In genomic region chr7:138126928-138127327, GRCh38 we compare ENCODE assay signal across 21 cellular contexts. TPM values are rescaled to one million over a fixed set of nuclear protein-coding genes. Genes with fewer than 3 reads are reported as not detected.
A peak's percentile ranks its signal among the peaks of the same experiment; 100 is the strongest.
DNase-seq lines count a peak whose midpoint lies in the region; ATAC-seq, FAIRE-seq and TF ChIP-seq lines count a peak whose summit lies in the region.
"Had no signal": no experiment of that assay in that cellular context is flagged by ENCODE, and none has a peak within 500 bp of the region (broad histone marks: within the 10 kb centered on the region; RNA-seq: fewer than 3 reads in every experiment).

No MANE protein-coding gene starts in this region.

- no peak for TF ChIP-seq CTCF in endodermal cell (conservative IDR thresholded peaks at IDR 0.05)

- no peaks in the 10 kb centered on the region for H3K27me3 ChIP-seq in endodermal cell (ENCODE audit: control insufficient read depth, insufficient read depth, low read length, poor library complexity, severe bottlenecking)
- H3K27me3 ChIP-seq: BLaER1 had no signal

- H3K4me3 Mint-ChIP-seq in endodermal cell (no peak overlapping the region), immature natural killer cell (no peak overlapping the region)
- no peak overlapping the region for H3K4me3 Mint-ChIP-seq in naive thymus-derived CD8-positive, alpha-beta T cell
- H3K4me3 Mint-ChIP-seq: CD4-positive, alpha-beta T cell had no signal

- H3K27ac Mint-ChIP-seq in endodermal cell (no peak overlapping the region), immature natural killer cell (no peak overlapping the region)
- no peak overlapping the region for H3K27ac Mint-ChIP-seq in naive thymus-derived CD8-positive, alpha-beta T cell
- H3K27ac Mint-ChIP-seq: CD4-positive, alpha-beta T cell had no signal

- FAIRE-seq in RCC 7860 (lab: Jason Lieb, UNC) = peak; percentile 85
- FAIRE-seq: D721Med had no signal

- H3K36me3 ChIP-seq in endodermal cell (ENCODE audit: control insufficient read depth, insufficient read depth, low read length) = no peaks in the 10 kb centered on the region
- H3K36me3 ChIP-seq: BLaER1 had no signal

- no peak overlapping the region for H3K27ac ChIP-seq in endodermal cell (ENCODE audit: low read depth, low read length)
- H3K27ac ChIP-seq: BLaER1, HL-60 had no signal

- peak overlapping the region; percentile 15 for H3K4me3 ChIP-seq in endodermal cell (ENCODE audit: low read length)
- H3K4me3 ChIP-seq: BLaER1 had no signal

- no peaks in the 10 kb centered on the region for H3K27me3 Mint-ChIP-seq in endodermal cell (ENCODE audit: insufficient read depth)
- H3K27me3 Mint-ChIP-seq in immature natural killer cell (ENCODE audit: low read depth in 3 of 3) = peaks cover 0 to 2% (median 0%) of the 10 kb centered on the region in 3 donors
- H3K27me3 Mint-ChIP-seq in naive thymus-derived CD8-positive, alpha-beta T cell = peaks cover 0 to 1% (median 0%) of the 10 kb centered on the region in 5 donors
- H3K27me3 Mint-ChIP-seq: CD4-positive, alpha-beta T cell had no signal

- peaks cover 25% of the 10 kb centered on the region for H3K9me3 ChIP-seq in endodermal cell (ENCODE audit: control insufficient read depth, low read length)

- H3K9ac ChIP-seq in endodermal cell (ENCODE audit: extremely low read depth, low read length, poor library complexity, severe bottlenecking) = no peak overlapping the region
- H3K9ac ChIP-seq: BLaER1 had no signal

- 95% methylated on average over 2 of the region's 2 CpGs; no CpG with 5 or more reads in 1 of the 2 experiments for WGBS in endodermal cell (ENCODE audit: insufficient coverage in 1 of 2, insufficient read length in 1 of 2), 2 experiments

- peaks cover 4% of the 10 kb centered on the region for H3K36me3 Mint-ChIP-seq in endodermal cell (ENCODE audit: low read depth)
- no peaks in the 10 kb centered on the region for H3K36me3 Mint-ChIP-seq in immature natural killer cell
- no peaks in the 10 kb centered on the region for H3K36me3 Mint-ChIP-seq in naive thymus-derived CD8-positive, alpha-beta T cell

- POLR2A ChIA-PET in naive thymus-derived CD8-positive, alpha-beta T cell (lab: Charles Lee) = no interaction called here

- H3K4me1 ChIP-seq in endodermal cell (ENCODE audit: control insufficient read depth, insufficient read depth, low read length) = no peaks in the 10 kb centered on the region
- H3K4me1 ChIP-seq: BLaER1 had no signal

- DNase-seq in Caki2 (ENCODE audit: low read depth) (peak; percentile 54), RCC 7860 (ENCODE audit: low spot score) (peak; percentile 84), endodermal cell (no peak), myocyte (ENCODE audit: low read depth) (peak; percentile 16), immature natural killer cell (no peak)
- DNase-seq in naive thymus-derived CD8-positive, alpha-beta T cell = no peak
- DNase-seq: CD4-positive, alpha-beta T cell; DMS53; H7; KG1; NCI-H1105; NCI-H2029 treated with DMSO at 0.1 percent for 48 hours; NCI-H345; NCI-H524; NCI-H82 had no signal

- H3K9me3 Mint-ChIP-seq in endodermal cell = peaks cover 25% of the 10 kb centered on the region
- H3K9me3 Mint-ChIP-seq in immature natural killer cell = no peaks in the 10 kb centered on the region
- H3K9me3 Mint-ChIP-seq in naive thymus-derived CD8-positive, alpha-beta T cell = peaks cover 0 to 7% (median 0%) of the 10 kb centered on the region in 9 donors
- H3K9me3 Mint-ChIP-seq: CD4-positive, alpha-beta T cell had no signal

- in situ Hi-C loops in Caki2 (cut with HindIII; ENCODE audit: low pct_unique_long_range_greater_than_20kb, low sequenced_read_pairs) = no loop called here

- H3K4me1 Mint-ChIP-seq in endodermal cell (peaks cover 8% of the 10 kb centered on the region), immature natural killer cell (no peaks in the 10 kb centered on the region)
- no peaks in the 10 kb centered on the region for H3K4me1 Mint-ChIP-seq in naive thymus-derived CD8-positive, alpha-beta T cell

- no peak for ATAC-seq in HG03571 (IDR thresholded peaks at IDR 0.05; ENCODE audit: unreplicated experiment)
- no peak for ATAC-seq in naive thymus-derived CD8-positive, alpha-beta T cell
- ATAC-seq: Panc1 had no signal

RNA-seq across cellular contexts. Expression of gene AKR1D1, which starts 50.7 kb away (rescaled TPM):
- total RNA-seq in Caki2 (2014; rRNA removed; shearing (Covaris generic); ENCODE audit: low replicate concordance) = not detected in 2 replicates
- not detected for total RNA-seq in endodermal cell
- 0.28 TPM for polyA plus RNA-seq in endodermal cell (2013, experiment 1 of 2)
- polyA plus RNA-seq in endodermal cell (2013, experiment 2 of 2) = 0.25 TPM
- total RNA-seq in myocyte = not detected in 2 replicates
- polyA plus RNA-seq in myocyte (2012) = not detected
- not detected for polyA plus RNA-seq in immature natural killer cell
- not detected for total RNA-seq in naive thymus-derived CD8-positive, alpha-beta T cell
- polyA plus RNA-seq in naive thymus-derived CD8-positive, alpha-beta T cell = not detected
- total RNA-seq: CD4-positive, alpha-beta T cell; H7; HT-29 had no signal

Comparison
In these comparisons a context has a peak if more than half of its experiments do, and no peak if none do; other contexts are left out.
1. DNase-seq: peak in Caki2 (single experiment), RCC 7860 (single experiment) and myocyte (single experiment); none in endodermal cell (single experiment), immature natural killer cell (0 of 3) and naive thymus-derived CD8-positive, alpha-beta T cell (0 of 10).